13 cellular contexts compared by ENCODE assay signal in the genomic region with DNA sequence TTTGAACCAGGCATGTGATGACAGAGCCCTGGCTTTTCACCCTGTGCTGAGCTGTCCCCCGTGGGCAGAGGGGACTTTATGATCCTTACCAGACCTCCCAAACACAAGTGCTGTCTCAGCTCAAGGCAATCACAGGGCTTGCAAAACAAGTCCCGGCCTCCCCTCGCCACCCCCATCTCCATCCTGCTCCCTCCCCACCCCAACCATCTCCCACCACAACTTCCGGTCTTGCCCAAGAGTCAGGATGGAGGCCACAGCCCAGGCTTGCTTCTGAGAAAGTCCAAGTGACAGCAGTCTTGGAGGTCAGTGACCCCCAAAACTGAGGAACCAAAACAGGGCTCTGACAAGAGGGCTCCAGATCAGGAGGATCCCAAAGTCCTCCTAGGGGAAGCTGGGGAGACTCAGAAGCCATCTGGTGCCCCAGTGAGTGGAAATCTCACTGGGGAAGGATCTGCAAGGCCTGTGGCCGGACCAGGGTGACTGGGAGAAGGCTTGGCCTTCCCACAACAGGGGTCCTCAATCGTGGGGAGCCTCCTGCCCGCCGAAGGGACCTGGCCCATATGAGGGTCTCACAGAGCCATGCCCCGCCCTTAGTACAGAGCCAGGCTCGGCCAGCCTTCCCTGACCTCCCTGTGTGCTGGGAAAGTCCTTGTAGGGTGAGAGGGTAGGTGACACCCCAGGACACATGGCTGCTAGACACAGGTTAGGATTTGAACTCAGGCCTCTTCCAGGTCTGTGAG. TPM values are rescaled to one million over a fixed set of nuclear protein-coding genes. Genes with fewer than 3 reads are reported as not detected.
DNase-seq lines count a peak whose midpoint lies in the region; ATAC-seq and TF ChIP-seq lines count a peak whose summit lies in the region.
"Had no signal": no experiment of that assay in that cellular context is flagged by ENCODE, and none has a peak within 500 bp of the region (broad histone marks: within the 10 kb centered on the region; RNA-seq: fewer than 3 reads in every experiment).

No MANE protein-coding gene starts in this region.

- no peaks in the 10 kb centered on the region for H3K9me3 ChIP-seq in breast epithelium
- H3K9me3 ChIP-seq in lower lobe of right lung = no peaks in the 10 kb centered on the region
- H3K9me3 ChIP-seq in aorta (ENCODE audit: control insufficient read depth, low read length) = no peaks in the 10 kb centered on the region

- H3K27me3 ChIP-seq in breast epithelium (no peaks in the 10 kb centered on the region), lower lobe of right lung (ENCODE audit: low read depth) (no peaks in the 10 kb centered on the region), aorta (ENCODE audit: control insufficient read depth in 1 of 2, insufficient read depth in 2 of 2, low read length in 1 of 2) (no peaks in the 10 kb centered on the region)

- DNase-seq in breast epithelium (ENCODE audit: low spot score in 2 of 2) = peak in 1 of 2 donors; percentile 56
- no peak for DNase-seq in MCF 10A (ENCODE audit: unreplicated experiment)
- DNase-seq in lower lobe of right lung = peak; percentile 67
- peak; percentile 77 to 90 for DNase-seq in aorta
- DNase-seq: activated CD4-positive, CD25-positive, alpha-beta regulatory T cell treated with anti-CD3 and anti-CD28 coated beads, Interleukin-2, amount 50 U/mL, for 72 hours; activated effector memory CD4-positive, alpha-beta T cell treated with anti-CD3 and anti-CD28 coated beads, Interleukin-2, amount 50 U/mL, for 16 hours; SHP77; stimulated activated naive B cell treated with anti-CD40 and anti-IgM and Interleukin-4, amounts not matched to agents 10 μg/mL and 1 μg/mL and 100 μg/mL, for 72 hours had no signal

- peaks cover 8% of the 10 kb centered on the region for H3K4me1 Mint-ChIP-seq in MCF 10A (ENCODE audit: insufficient read depth, unreplicated experiment)
- H3K4me1 Mint-ChIP-seq in activated T-helper 17 cell treated with anti-CD3 and anti-CD28 coated beads, Interleukin-2, amount 50 U/mL, for 72 hours = peaks cover 7% of the 10 kb centered on the region

- peak overlapping the region; percentile 55 to 82 for H3K27ac ChIP-seq in breast epithelium
- peak overlapping the region; percentile 10 for H3K27ac ChIP-seq in cingulate gyrus (ENCODE audit: low read depth, low read length)
- no peak overlapping the region for H3K27ac ChIP-seq in lower lobe of right lung
- no peak overlapping the region for H3K27ac ChIP-seq in aorta (ENCODE audit: low read depth in 1 of 2, low read length in 2 of 2)

- BruUV-seq in MCF 10A (replicated peaks; lab: Mats Ljungman, UMichigan) = no TSS peak

- H3K27me3 Mint-ChIP-seq in MCF 10A (ENCODE audit: insufficient read depth, unreplicated experiment) = no peaks in the 10 kb centered on the region
- H3K27me3 Mint-ChIP-seq in activated T-helper 17 cell treated with anti-CD3 and anti-CD28 coated beads, Interleukin-2, amount 50 U/mL, for 72 hours = peaks cover 10% of the 10 kb centered on the region

- 86 to 88% methylated on average over 10 of the region's 10 CpGs for WGBS in aorta, 2 donors

- POLR2A ChIA-PET in MCF 10A (lab: Yijun Ruan, JAX) = interaction anchor here (0.9 to 5.2 kb wide), 5 partner anchors 13 to 194 kb away, joined by 3 to 41 read pairs (median 5); no protein-coding TSS in a partner anchor

- H3K36me3 ChIP-seq in breast epithelium (no peaks in the 10 kb centered on the region), lower lobe of right lung (no peaks in the 10 kb centered on the region), aorta (ENCODE audit: control insufficient read depth in 1 of 2, insufficient read depth in 2 of 2, low read length in 1 of 2) (no peaks in the 10 kb centered on the region)

- CTCF ChIA-PET in MCF 10A (lab: Yijun Ruan, JAX) = interaction anchor here (0.6 to 14.3 kb wide), 12 partner anchors 9 to 194 kb away, joined by 3 to 494 read pairs (median 12); no protein-coding TSS in a partner anchor

- H3K9me3 Mint-ChIP-seq in MCF 10A (ENCODE audit: unreplicated experiment) = no peaks in the 10 kb centered on the region
- no peaks in the 10 kb centered on the region for H3K9me3 Mint-ChIP-seq in activated T-helper 17 cell treated with anti-CD3 and anti-CD28 coated beads, Interleukin-2, amount 50 U/mL, for 72 hours
- H3K9me3 Mint-ChIP-seq: IgD-negative memory B cell; stimulated activated naive B cell treated with anti-CD40 and anti-IgM and Interleukin-4, amounts not matched to agents 10 μg/mL and 1 μg/mL and 100 μg/mL, for 72 hours had no signal

- H3K27ac Mint-ChIP-seq in MCF 10A (ENCODE audit: low read depth, unreplicated experiment) = no peak overlapping the region
- no peak overlapping the region for H3K27ac Mint-ChIP-seq in activated T-helper 17 cell treated with anti-CD3 and anti-CD28 coated beads, Interleukin-2, amount 50 U/mL, for 72 hours
- H3K27ac Mint-ChIP-seq: stimulated activated naive B cell treated with anti-CD40 and anti-IgM and Interleukin-4, amounts not matched to agents 10 μg/mL and 1 μg/mL and 100 μg/mL, for 72 hours had no signal

- H3K36me3 Mint-ChIP-seq in MCF 10A (ENCODE audit: insufficient read depth, unreplicated experiment) = peaks cover 8% of the 10 kb centered on the region
- peaks cover 6% of the 10 kb centered on the region for H3K36me3 Mint-ChIP-seq in activated T-helper 17 cell treated with anti-CD3 and anti-CD28 coated beads, Interleukin-2, amount 50 U/mL, for 72 hours (ENCODE audit: low read depth)
- H3K36me3 Mint-ChIP-seq: stimulated activated naive B cell treated with anti-CD40 and anti-IgM and Interleukin-4, amounts not matched to agents 10 μg/mL and 1 μg/mL and 100 μg/mL, for 72 hours had no signal

- H3K4me3 ChIP-seq in breast epithelium = no peak overlapping the region
- no peak overlapping the region for H3K4me3 ChIP-seq in lower lobe of right lung
- no peak overlapping the region for H3K4me3 ChIP-seq in aorta (ENCODE audit: low read length in 2 of 2)

- intact Hi-C loops in breast epithelium (cut with DNase I; ENCODE audit: low total_unique reads) = no loop called here
- intact Hi-C loops in MCF 10A (cut with micrococcal nuclease) = no loop called here
- intact Hi-C loops in lower lobe of right lung (cut with DNase I) = loop anchor here (5.0 kb wide), 2 partner anchors 111 to 131 kb away; no protein-coding TSS in a partner anchor
- intact Hi-C loops in aorta (cut with DNase I) = loop anchor here in 1 of 2 donors (5.0 kb wide), 2 partner anchors 131 to 186 kb away; no protein-coding TSS in a partner anchor

- H3K4me3 Mint-ChIP-seq in MCF 10A (ENCODE audit: unreplicated experiment) = no peak overlapping the region
- no peak overlapping the region for H3K4me3 Mint-ChIP-seq in activated T-helper 17 cell treated with anti-CD3 and anti-CD28 coated beads, Interleukin-2, amount 50 U/mL, for 72 hours
- H3K4me3 Mint-ChIP-seq: IgD-negative memory B cell; stimulated activated naive B cell treated with anti-CD40 and anti-IgM and Interleukin-4, amounts not matched to agents 10 μg/mL and 1 μg/mL and 100 μg/mL, for 72 hours had no signal

- H3K4me1 ChIP-seq in breast epithelium (no peaks in the 10 kb centered on the region), lower lobe of right lung (peaks cover 32% of the 10 kb centered on the region), aorta (ENCODE audit: control insufficient read depth in 1 of 2, insufficient read depth in 2 of 2, low read length in 2 of 2) (no peaks in the 10 kb centered on the region)

- TF ChIP-seq POLR2A in breast epithelium (IDR thresholded peaks at IDR 0.05) = no peak

- TF ChIP-seq CTCF in breast epithelium (IDR thresholded peaks at IDR 0.05) (no peak), MCF 10A (IDR thresholded peaks at IDR 0.05; ENCODE audit: unreplicated experiment) (no peak), lower lobe of right lung (IDR thresholded peaks at IDR 0.05) (no peak)

- ATAC-seq in lower lobe of right lung (peak; percentile 9 to 38), aorta (ENCODE audit: low FRiP score) (peak; percentile 11), HG02798 (IDR thresholded peaks at IDR 0.05; ENCODE audit: poor library complexity, unreplicated experiment) (no peak), HG03460 (IDR thresholded peaks at IDR 0.05; ENCODE audit: unreplicated experiment) (no peak)
- ATAC-seq in activated T-helper 17 cell treated with anti-CD3 and anti-CD28 coated beads, Interleukin-2, amount 50 U/mL, for 72 hours (replicated peaks) = no peak

RNA-seq across cellular contexts. Expression of a gene that starts 4.5 kb away (rescaled TPM):
- 10 to 100 TPM; 16.5 to 37.8 (median 26.2) TPM for total RNA-seq in breast epithelium
- 21.7 and 25.5 TPM in 2 replicates for total RNA-seq in MCF 10A (2022)
- total RNA-seq in lower lobe of right lung = 43.5 TPM
- 10 to 100 TPM; 64.7 to 72.7 TPM for total RNA-seq in aorta
- 10 to 100 TPM; 19.1 to 20.8 TPM for polyA plus RNA-seq in aorta
- total RNA-seq in activated T-helper 17 cell treated with anti-CD3 and anti-CD28 coated beads, Interleukin-2, amount 50 U/mL, for 72 hours = under 1 TPM in 1 of 2 donors, not detected in 1; 0.11 TPM
- polyA plus RNA-seq: IgD-negative memory B cell had no signal

Comparison
In these comparisons a context has a peak if more than half of its experiments do, and no peak if none do; other contexts are left out.
1. H3K27ac ChIP-seq: peak in breast epithelium (2 of 2) and cingulate gyrus (single experiment); none in lower lobe of right lung (single experiment) and aorta (0 of 2).
2. ATAC-seq: peak in lower lobe of right lung (2 of 2) and aorta (single experiment); none in HG02798 (single experiment), activated T-helper 17 cell treated with anti-CD3 and anti-CD28 coated beads, Interleukin-2, amount 50 U/mL, for 72 hours (single experiment) and HG03460 (single experiment).
3. RNA of a gene that starts 4.5 kb away (total RNA-seq): 64.7 to 72.7 TPM in aorta, 43.5 TPM in lower lobe of right lung (single experiment), 16.5 to 37.8 TPM in breast epithelium and 21.7 to 25.5 TPM in MCF 10A; 0.11 TPM in activated T-helper 17 cell treated with anti-CD3 and anti-CD28 coated beads, Interleukin-2, amount 50 U/mL, for 72 hours; every median in the first group is over 10 times any median in the second.